ENCODE assay signal across 1 cellular context in the genomic region with DNA sequence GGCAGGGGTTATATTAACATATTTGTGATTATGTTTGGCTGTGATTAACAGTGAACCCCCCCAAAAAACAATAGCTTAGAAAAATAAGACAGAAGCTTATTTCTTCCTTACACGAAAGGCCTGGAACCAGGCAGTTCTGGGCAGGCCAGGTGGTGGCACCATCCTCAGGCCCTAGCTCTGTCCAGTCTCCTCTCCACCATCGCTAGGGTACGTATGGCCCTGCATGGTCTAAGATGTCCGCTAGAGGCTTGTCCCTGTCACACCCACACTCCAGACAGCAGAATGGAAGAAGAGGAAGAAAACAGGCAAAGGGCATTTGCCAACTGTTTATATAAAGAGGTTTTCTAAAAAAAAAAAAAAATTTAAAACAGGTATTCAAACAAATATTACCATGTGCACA.
TF ChIP-seq lines count a peak whose summit lies in the region.

No MANE protein-coding gene starts in this region.

TF ChIP-seq in HCT116, 20 proteins besides CTCF, POLR2A, EP300 and RAD21 (continued from another document):
- TF ChIP-seq TCF7L2 (IDR thresholded peaks at IDR 0.05; ENCODE audit: borderline replicate concordance, extremely low read depth, insufficient read depth, insufficient read length) = no peak
